Comparison of ENCODE assay signal across 8 cellular contexts in the genomic region with DNA sequence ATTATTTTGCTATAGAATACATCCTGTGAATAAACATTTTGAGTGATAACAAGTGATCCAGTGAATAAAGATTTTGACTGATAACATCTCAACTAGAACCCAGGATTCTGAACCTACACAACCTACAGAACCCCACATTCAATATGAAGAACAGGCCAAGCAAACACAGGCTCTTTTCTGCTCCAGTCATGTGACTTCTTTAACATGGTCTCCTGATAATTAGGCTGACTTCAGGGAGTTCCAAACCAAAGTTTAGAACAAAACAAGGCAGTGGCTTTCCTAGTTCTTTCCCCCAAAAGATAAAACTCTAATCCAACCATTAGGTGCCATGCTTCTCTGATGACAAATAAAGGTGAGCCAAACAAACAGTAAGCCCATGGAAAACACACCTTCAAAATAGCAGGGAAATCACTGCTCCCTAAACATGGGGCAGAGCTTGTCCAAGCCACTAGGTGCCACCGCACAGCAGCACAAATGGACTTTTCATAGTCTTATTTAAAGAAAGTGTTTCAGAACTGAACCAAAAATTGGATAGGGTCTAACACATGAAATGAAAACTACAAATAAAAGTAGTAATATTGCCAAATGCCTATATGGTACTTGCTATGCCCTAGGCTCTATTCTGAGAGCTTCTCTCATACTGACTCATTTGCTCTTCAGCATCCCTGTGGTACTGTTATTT.
DNase-seq lines count a peak whose midpoint lies in the region; FAIRE-seq and TF ChIP-seq lines count a peak whose summit lies in the region.

No MANE protein-coding gene starts in this region.

- DNase-seq in AG04449 (ENCODE audit: low read depth, low spot score) (no peak), H54 (ENCODE audit: insufficient read length, low spot score) (no peak), SW480 (ENCODE audit: low spot score) (peak; percentile 42), iPS-NIHi11 (ENCODE audit: low spot score) (peak; percentile 26), COR-L47 (lab: John Stamatoyannopoulos, UW) (no peak), mucosa of gallbladder (ENCODE audit: low spot score) (no peak)
- DNase-seq in activated naive CD4-positive, alpha-beta T cell (lab: John Stamatoyannopoulos, UW): no peak
- no peak for DNase-seq in activated CD4-positive, alpha-beta T cell treated with anti-CD3 and anti-CD28 coated beads, Interleukin-2, amount 50 U/mL, for 4 hours

- no peak for TF ChIP-seq POLR2A in H54 (IDR thresholded peaks at IDR 0.05; ENCODE audit: low read depth, low read length)

- POLR2A ChIA-PET in AG04449 (lab: Yijun Ruan, JAX): no interaction called here

- peak; percentile 65 for TF ChIP-seq CTCF in AG04449 (IDR thresholded peaks at IDR 0.05; ENCODE audit: insufficient read depth, low read length, missing control alignments)

- CTCF ChIA-PET in AG04449 (lab: Yijun Ruan, JAX): interaction anchor here (0.9 to 15.5 kb wide), 43 partner anchors 11 to 401 kb away, joined by 3 to 452 read pairs (median 5); a partner anchor contains a TSS

- peak; percentile 91 for FAIRE-seq in H54 (lab: Jason Lieb, UNC)

- H3K4me3 ChIP-seq in AG04449 (ENCODE audit: low read depth, low read length): no peak overlapping the region

Comparison
In these comparisons a context has a peak if more than half of its experiments do, and no peak if none do; other contexts are left out.
1. DNase-seq: peak in SW480 (single experiment) and iPS-NIHi11 (single experiment); none in AG04449 (single experiment), H54 (single experiment), COR-L47 (single experiment), mucosa of gallbladder (single experiment), activated naive CD4-positive, alpha-beta T cell (0 of 4) and activated CD4-positive, alpha-beta T cell treated with anti-CD3 and anti-CD28 coated beads, Interleukin-2, amount 50 U/mL, for 4 hours (0 of 2).